1 cellular context compared by ENCODE assay signal in genomic region chr16:56357765-56358322, GRCh38.
TF ChIP-seq lines count a peak whose summit lies in the region.

No MANE protein-coding gene starts in this region.

TF ChIP-seq in HepG2, 621 proteins besides CTCF, POLR2A, EP300 and RAD21 (continued from another document and continues in another):
- TF ChIP-seq SIX1 (CRISPR knock-in tag; IDR thresholded peaks at IDR 0.05; ENCODE audit: borderline replicate concordance) (no peak), YEATS4 (CRISPR knock-in tag; IDR thresholded peaks at IDR 0.05; ENCODE audit: borderline replicate concordance) (peak; percentile 36; the same call in 1 of the 2 replicates), ZNF44 (CRISPR knock-in tag; IDR thresholded peaks at IDR 0.05) (0 out of 2 replicates have a peak, but pooled peaks have one; percentile 52), ZFY (CRISPR knock-in tag; IDR thresholded peaks at IDR 0.05) (peak; percentile 82), ZBTB25 (CRISPR knock-in tag; IDR thresholded peaks at IDR 0.05) (no peak), RORA (CRISPR knock-in tag; IDR thresholded peaks at IDR 0.05) (no peak), MTA3 (CRISPR knock-in tag; IDR thresholded peaks at IDR 0.05) (no peak), ZSCAN25 (CRISPR knock-in tag; IDR thresholded peaks at IDR 0.05) (peak; percentile 26; the same call in 1 of the 2 replicates), PATZ1 (CRISPR knock-in tag; IDR thresholded peaks at IDR 0.05) (0 out of 2 replicates have a peak, but pooled peaks have one; percentile 47), ZBTB4 (CRISPR knock-in tag; IDR thresholded peaks at IDR 0.05; ENCODE audit: borderline replicate concordance) (no peak), ZUFSP (CRISPR knock-in tag; IDR thresholded peaks at IDR 0.05; ENCODE audit: borderline replicate concordance) (no peak), AFF4 (CRISPR knock-in tag; IDR thresholded peaks at IDR 0.05) (no peak), DDIT3 (CRISPR knock-in tag; IDR thresholded peaks at IDR 0.05) (no peak), DPF2 (CRISPR knock-in tag; IDR thresholded peaks at IDR 0.05; ENCODE audit: borderline replicate concordance, low read depth) (no peak), PRMT3 (CRISPR knock-in tag; IDR thresholded peaks at IDR 0.05; ENCODE audit: borderline replicate concordance, low read depth) (no peak), ZNF562 (CRISPR knock-in tag; IDR thresholded peaks at IDR 0.05; ENCODE audit: borderline replicate concordance) (no peak), PAXIP1 (CRISPR knock-in tag; conservative IDR thresholded peaks at IDR 0.05) (no peak), ZNF350 (CRISPR knock-in tag; IDR thresholded peaks at IDR 0.05; ENCODE audit: borderline replicate concordance, low read depth) (peak; percentile 75; the same call in 1 of the 2 replicates), HOXA9 (CRISPR knock-in tag; IDR thresholded peaks at IDR 0.05; ENCODE audit: borderline replicate concordance) (no peak), FUBP1 (CRISPR knock-in tag; IDR thresholded peaks at IDR 0.05; ENCODE audit: borderline replicate concordance) (no peak), E2F2 (CRISPR knock-in tag; IDR thresholded peaks at IDR 0.05; ENCODE audit: borderline replicate concordance) (no peak), POLR2G (IDR thresholded peaks at IDR 0.05; ENCODE audit: low read depth, low read length) (peak; percentile 75), MED1 (CRISPR knock-in tag; IDR thresholded peaks at IDR 0.05) (peak; percentile 36; the same call in 1 of the 2 replicates), HINFP (CRISPR knock-in tag; IDR thresholded peaks at IDR 0.05; ENCODE audit: low read depth) (0 out of 2 replicates have a peak, but pooled peaks have one; percentile 47), SCMH1 (CRISPR knock-in tag; IDR thresholded peaks at IDR 0.05; ENCODE audit: borderline replicate concordance) (no peak), TFDP1 (CRISPR knock-in tag; IDR thresholded peaks at IDR 0.05; ENCODE audit: borderline replicate concordance) (peak; percentile 65), SMC3 (IDR thresholded peaks at IDR 0.05; ENCODE audit: low read length) (no peak), DR1 (CRISPR knock-in tag; IDR thresholded peaks at IDR 0.05) (no peak), HES4 (CRISPR knock-in tag; IDR thresholded peaks at IDR 0.05; ENCODE audit: borderline replicate concordance) (no peak), NR2F1 (CRISPR knock-in tag; IDR thresholded peaks at IDR 0.05) (no peak)
